ENCODE assay signal across 2 cellular contexts in the genomic region with DNA sequence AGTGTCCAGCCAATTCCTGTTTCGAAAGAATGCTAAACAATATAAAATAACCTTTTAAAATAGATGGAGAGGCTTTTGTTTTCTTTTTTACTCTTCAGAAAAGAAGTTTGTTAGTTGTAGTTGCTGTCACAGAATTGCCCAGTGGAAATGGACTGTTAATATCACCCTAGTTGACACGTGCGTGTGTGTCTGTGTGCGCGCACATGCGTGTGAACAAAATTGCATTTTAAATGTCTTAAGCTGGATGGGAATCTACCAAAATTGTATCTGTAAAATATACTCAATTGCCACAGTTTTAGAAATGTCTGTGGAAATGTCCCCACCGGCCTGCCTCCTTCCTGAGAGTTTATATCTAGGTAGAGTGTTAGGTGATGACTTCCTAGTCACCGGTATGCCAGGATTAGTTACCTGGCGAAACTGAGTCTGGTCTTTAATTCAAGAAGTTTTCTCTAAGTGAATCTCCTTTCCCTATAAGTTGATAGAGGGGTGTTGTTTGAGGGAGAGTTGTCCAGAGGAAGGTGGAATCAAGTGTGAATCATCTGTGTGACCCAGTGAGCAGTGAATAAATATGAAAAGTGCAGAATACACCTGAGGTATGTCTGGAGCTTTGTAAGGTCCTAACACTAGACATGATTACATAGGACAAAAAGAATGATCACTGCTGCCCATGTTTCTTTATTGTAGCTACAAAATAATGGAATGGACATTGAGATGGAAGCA.
A peak's percentile ranks its signal among the peaks of the same experiment; 100 is the strongest.
TF ChIP-seq lines count a peak whose summit lies in the region.

No MANE protein-coding gene starts in this region.

TF ChIP-seq in GM23338, 12 proteins besides CTCF, POLR2A, EP300 and RAD21:
- peak; percentile 14 for TF ChIP-seq EZH2 (IDR thresholded peaks at IDR 0.05; ENCODE audit: low read depth, unreplicated experiment)
- TF ChIP-seq EZH2phosphoT487 (IDR thresholded peaks at IDR 0.05; ENCODE audit: unreplicated experiment): no peak
TF ChIP-seq in GM23338: peak in this region for 1.

TF ChIP-seq in H1, 55 proteins besides CTCF, POLR2A, EP300 and RAD21:
- TF ChIP-seq CBX8 (IDR thresholded peaks at IDR 0.05; ENCODE audit: borderline replicate concordance, low read depth, low read length) (peak; percentile 84; the same call in 1 of the 2 replicates), TAF1 (IDR thresholded peaks at IDR 0.05; ENCODE audit: low read depth, low read length) (no peak), RNF2 (IDR thresholded peaks at IDR 0.05; ENCODE audit: borderline replicate concordance, low read depth, low read length, missing control alignments, poor library complexity, severe bottlenecking) (peak; percentile 36)
